Comparison of ENCODE assay signal across 2 cellular contexts in genomic region chr6:33273924-33274902, GRCh38.
A peak's percentile ranks its signal among the peaks of the same experiment; 100 is the strongest.
TF ChIP-seq lines count a peak whose summit lies in the region.

No MANE protein-coding gene starts in this region.

TF ChIP-seq in IMR-90, 13 proteins besides CTCF, POLR2A, EP300 and RAD21:
- TF ChIP-seq SMC3 (IDR thresholded peaks at IDR 0.05; ENCODE audit: low read depth, low read length) (no peak), BHLHE40 (IDR thresholded peaks at IDR 0.05; ENCODE audit: low read depth, low read length) (no peak), USF2 (IDR thresholded peaks at IDR 0.05; ENCODE audit: low read depth, low read length) (no peak), FOS (IDR thresholded peaks at IDR 0.05; ENCODE audit: low read depth, low read length) (no peak), RFX5 (IDR thresholded peaks at IDR 0.05; ENCODE audit: low read depth, low read length) (no peak), CHD1 (IDR thresholded peaks at IDR 0.05; ENCODE audit: low read depth, low read length) (no peak)

TF ChIP-seq in K562, 482 proteins besides CTCF, POLR2A, EP300 and RAD21 (continues in another document):
- TF ChIP-seq NCOR1 (IDR thresholded peaks at IDR 0.05), result peak; percentile 46
- TF ChIP-seq SMARCA5 (IDR thresholded peaks at IDR 0.05), result 0 out of 2 replicates have a peak, but pooled peaks have one; percentile 9
- TF ChIP-seq STAT5B (CRISPR knock-in tag; IDR thresholded peaks at IDR 0.05), result no peak
- TF ChIP-seq CEBPG (CRISPR knock-in tag; IDR thresholded peaks at IDR 0.05), result no peak; the same call in 1 of the 2 replicates
- 0 out of 4 replicates have a peak, but pooled peaks of 1 of the 2 experiments have one; percentile 15 for TF ChIP-seq CEBPG (tag; conservative IDR thresholded peaks at IDR 0.05 in 1 of 2, IDR thresholded peaks at IDR 0.05 in 1 of 2)
- TF ChIP-seq KDM5B (IDR thresholded peaks at IDR 0.05; ENCODE audit: insufficient replicate concordance, low read depth, low read length), result peak; percentile 30
- no peak for TF ChIP-seq EGR1 (conservative IDR thresholded peaks at IDR 0.05)
- peak in 1 of 2 experiments; percentile 12; a peak in 1 of 4 replicates for TF ChIP-seq SIN3A (IDR thresholded peaks at IDR 0.05; ENCODE audit: borderline replicate concordance in 2 of 2, control insufficient read depth in 1 of 2, low read depth in 2 of 2, low read length in 2 of 2)
- TF ChIP-seq ZNF696 (CRISPR knock-in tag; conservative IDR thresholded peaks at IDR 0.05), result 0 out of 2 replicates have a peak, but pooled peaks have one; percentile 28
- TF ChIP-seq MCM7 (IDR thresholded peaks at IDR 0.05), result no peak
- no peak for TF ChIP-seq ZBTB33 (CRISPR knock-in tag; IDR thresholded peaks at IDR 0.05)
- no peak for TF ChIP-seq USF2 (CRISPR knock-in tag; IDR thresholded peaks at IDR 0.05)
- peak; percentile 59 for TF ChIP-seq POLR2B (IDR thresholded peaks at IDR 0.05; ENCODE audit: low read depth, partially characterized antibody)
- TF ChIP-seq POLR2AphosphoS2 (IDR thresholded peaks at IDR 0.05; ENCODE audit: low read length), result peak; percentile 65
- TF ChIP-seq CHD1 (IDR thresholded peaks at IDR 0.05; ENCODE audit: low read length), result peak; percentile 53
- no peak for TF ChIP-seq KDM2B (CRISPR knock-in tag; IDR thresholded peaks at IDR 0.05)
- no peak for TF ChIP-seq MEF2D (tag; conservative IDR thresholded peaks at IDR 0.05; ENCODE audit: low read depth)
- TF ChIP-seq ZC3H4 (CRISPR knock-in tag; IDR thresholded peaks at IDR 0.05; ENCODE audit: borderline replicate concordance), result peak; percentile 62; the same call in 1 of the 2 replicates
- 0 out of 2 replicates have a peak, but pooled peaks have one; percentile 24 for TF ChIP-seq NR4A1 (CRISPR knock-in tag; IDR thresholded peaks at IDR 0.05)
- TF ChIP-seq NR4A1 (tag; IDR thresholded peaks at IDR 0.05), result no peak
- no peak for TF ChIP-seq SAFB (IDR thresholded peaks at IDR 0.05; ENCODE audit: borderline replicate concordance, low read depth, low read length)
- peak; percentile 98 for TF ChIP-seq KDM1A (IDR thresholded peaks at IDR 0.05)
- no peak for TF ChIP-seq NFIX (CRISPR knock-in tag; IDR thresholded peaks at IDR 0.05; ENCODE audit: low read depth)
- TF ChIP-seq ZFPM2 (CRISPR knock-in tag; IDR thresholded peaks at IDR 0.05), result no peak
- TF ChIP-seq WHSC1 (IDR thresholded peaks at IDR 0.05; ENCODE audit: low read length), result no peak
- TF ChIP-seq HMGN3 (IDR thresholded peaks at IDR 0.05; ENCODE audit: borderline replicate concordance, extremely low read depth, insufficient read length, low read depth, low read length), result no peak
- TF ChIP-seq TGIF2 (CRISPR knock-in tag; IDR thresholded peaks at IDR 0.05), result no peak
- 0 out of 2 replicates have a peak, but pooled peaks have one; percentile 50 for TF ChIP-seq FOXK1 (CRISPR knock-in tag; IDR thresholded peaks at IDR 0.05; ENCODE audit: borderline replicate concordance)
- TF ChIP-seq MTA3 (IDR thresholded peaks at IDR 0.05; ENCODE audit: borderline replicate concordance), result no peak
- TF ChIP-seq MXD1 (CRISPR knock-in tag; IDR thresholded peaks at IDR 0.05; ENCODE audit: borderline replicate concordance, poor library complexity, severe bottlenecking), result no peak
- no peak for TF ChIP-seq HDAC6 (IDR thresholded peaks at IDR 0.05; ENCODE audit: low read depth, low read length)
- TF ChIP-seq HLTF (IDR thresholded peaks at IDR 0.05), result no peak
- no peak for TF ChIP-seq ZNF668 (CRISPR knock-in tag; IDR thresholded peaks at IDR 0.05)
- TF ChIP-seq ZHX1 (conservative IDR thresholded peaks at IDR 0.05; ENCODE audit: low read length), result no peak
- TF ChIP-seq ZBED1 (IDR thresholded peaks at IDR 0.05), result 0 out of 2 replicates have a peak, but pooled peaks have one; percentile 29
- 0 out of 2 replicates have a peak, but pooled peaks have one; percentile 5 for TF ChIP-seq LCOR (CRISPR knock-in tag; IDR thresholded peaks at IDR 0.05)
- no peak for TF ChIP-seq KAT2B (IDR thresholded peaks at IDR 0.05; ENCODE audit: low read depth, low read length)
- no peak for TF ChIP-seq PATZ1 (CRISPR knock-in tag; IDR thresholded peaks at IDR 0.05; ENCODE audit: borderline replicate concordance)
- 0 out of 2 replicates have a peak, but pooled peaks have one; percentile 25 for TF ChIP-seq ZNF395 (CRISPR knock-in tag; IDR thresholded peaks at IDR 0.05)
- peak; percentile 37; the same call in 1 of the 2 replicates for TF ChIP-seq POLR2AphosphoS5 (IDR thresholded peaks at IDR 0.05; ENCODE audit: control insufficient read depth, insufficient read depth, low read depth, low read length)
- TF ChIP-seq BHLHE40 (IDR thresholded peaks at IDR 0.05; ENCODE audit: low read length), result peak; percentile 7; the same call in 1 of the 2 replicates
- TF ChIP-seq ZNF551 (CRISPR knock-in tag; IDR thresholded peaks at IDR 0.05), result no peak
- TF ChIP-seq ZNF3 (CRISPR knock-in tag; IDR thresholded peaks at IDR 0.05), result no peak
- TF ChIP-seq HNRNPLL (IDR thresholded peaks at IDR 0.05; ENCODE audit: low read depth, low read length, poor library complexity, severe bottlenecking), result no peak
- TF ChIP-seq U2AF2 (optimal IDR thresholded peaks at IDR 0.05; ENCODE audit: low read depth, low read length), result no peak
- TF ChIP-seq REST (CRISPR knock-in tag; IDR thresholded peaks at IDR 0.05; ENCODE audit: low read depth), result no peak
- no peak for TF ChIP-seq ZNF79 (CRISPR knock-in tag; IDR thresholded peaks at IDR 0.05; ENCODE audit: low read depth)
- TF ChIP-seq HIVEP1 (CRISPR knock-in tag; IDR thresholded peaks at IDR 0.05), result no peak
- peak; percentile 22; the same call in 1 of the 2 replicates for TF ChIP-seq CXXC5 (CRISPR knock-in tag; IDR thresholded peaks at IDR 0.05)
- no peak for TF ChIP-seq PCBP1 (IDR thresholded peaks at IDR 0.05; ENCODE audit: low read depth, low read length, poor library complexity, severe bottlenecking)
- 0 out of 2 replicates have a peak, but pooled peaks have one; percentile 13 for TF ChIP-seq NR2C2 (CRISPR knock-in tag; IDR thresholded peaks at IDR 0.05)
- no peak for TF ChIP-seq NR2C2 (tag; IDR thresholded peaks at IDR 0.05)
- no peak for TF ChIP-seq PPARD (CRISPR knock-in tag; IDR thresholded peaks at IDR 0.05)
- no peak for TF ChIP-seq GABPA (tag; conservative IDR thresholded peaks at IDR 0.05; ENCODE audit: low read depth)
- no peak for TF ChIP-seq ZNF311 (CRISPR knock-in tag; IDR thresholded peaks at IDR 0.05)
